Comparison of ENCODE assay signal across 20 cellular contexts in genomic region chr5:82984786-82985762, GRCh38.
A peak's percentile ranks its signal among the peaks of the same experiment; 100 is the strongest.
DNase-seq lines count a peak whose midpoint lies in the region; ATAC-seq, FAIRE-seq and TF ChIP-seq lines count a peak whose summit lies in the region.
"Had no signal": no experiment of that assay in that cellular context is flagged by ENCODE, and none has a peak within 500 bp of the region (broad histone marks: within the 10 kb centered on the region; RNA-seq: fewer than 3 reads in every experiment).

No MANE protein-coding gene starts in this region.

- in situ Hi-C loops in HepG2 (cut with HindIII; ENCODE audit: extremely low pct_ligation_motif_present, low pct_unique_long_range_greater_than_20kb): no loop called here

- 0 out of 4 replicates have a peak, but pooled peaks of 1 of the 2 experiments have one; percentile 14 for TF ChIP-seq EP300 in HepG2 (IDR thresholded peaks at IDR 0.05; ENCODE audit: low read depth in 2 of 2, low read length in 2 of 2)
- no peak for TF ChIP-seq EP300 in HepG2 (CRISPR knock-in tag; IDR thresholded peaks at IDR 0.05; ENCODE audit: borderline replicate concordance)

- H3K4me3 ChIP-seq in HepG2 (replicated peaks in 1 of 3; ENCODE audit: insufficient read depth in 1 of 3, low read depth in 2 of 3, low read length in 3 of 3) (peak overlapping the region; percentile 17 to 49 (median 29); a peak in 3 of 6 replicates), right lobe of liver (no peak overlapping the region), PC-3 (ENCODE audit: low read length) (0 out of 2 replicates have a peak overlapping the region, but pooled peaks have one; percentile 9), mesendoderm (ENCODE audit: low read length) (no peak overlapping the region), osteoblast (ENCODE audit: insufficient read depth, low read length) (no peak overlapping the region)
- H3K4me3 ChIP-seq: BLaER1 treated with 17β-estradiol and CSF1 and Interleukin-3, amounts not matched to agents 10 nM and 100 nM; heart left ventricle had no signal

- H3K79me1 ChIP-seq in mesendoderm (ENCODE audit: low read length): no peaks in the 10 kb centered on the region

- ATAC-seq in HepG2: peak; percentile 76
- no peak for ATAC-seq in right lobe of liver
- ATAC-seq in PC-3: peak; percentile 68
- no peak for ATAC-seq in GM18870 (IDR thresholded peaks at IDR 0.05; ENCODE audit: unreplicated experiment)
- no peak for ATAC-seq in HG03571 (IDR thresholded peaks at IDR 0.05; ENCODE audit: unreplicated experiment)
- ATAC-seq: activated T-cell treated with anti-CD3 and anti-CD28 coated beads, Interleukin-2, amount 50 U/mL, for 72 hours; heart left ventricle had no signal

- H3K9ac ChIP-seq in HepG2 (ENCODE audit: insufficient read depth, low read depth, low read length) (0 out of 2 replicates have a peak overlapping the region, but pooled peaks have one; percentile 42), PC-3 (ENCODE audit: low read length) (no peak overlapping the region), mesendoderm (ENCODE audit: low read length) (no peak overlapping the region)
- H3K9ac ChIP-seq: BLaER1 treated with 17β-estradiol and CSF1 and Interleukin-3, amounts not matched to agents 10 nM and 100 nM; SK-N-SH had no signal

- no peak for FAIRE-seq in HepG2 (lab: Jason Lieb, UNC)
- FAIRE-seq: D721Med, RCC 7860 had no signal

- peak overlapping the region; percentile 51 for H3K18ac ChIP-seq in mesendoderm (ENCODE audit: low read length)

- no peak for TF ChIP-seq RAD21 in HepG2 (CRISPR knock-in tag; IDR thresholded peaks at IDR 0.05)

- H2BK5ac ChIP-seq in mesendoderm (ENCODE audit: low read length): no peak overlapping the region

- H3K9me3 ChIP-seq in HepG2 (ENCODE audit: low read length) (no peaks in the 10 kb centered on the region), right lobe of liver (no peaks in the 10 kb centered on the region), PC-3 (ENCODE audit: low read length) (no peaks in the 10 kb centered on the region), osteoblast (ENCODE audit: low read depth, low read length) (no peaks in the 10 kb centered on the region)
- H3K9me3 ChIP-seq: SK-N-SH had no signal

- intact Hi-C loops in HepG2 (cut with micrococcal nuclease; ENCODE audit: unreplicated experiment) (no loop called here), right lobe of liver (cut with DNase I) (no loop called here), PC-3 (cut with micrococcal nuclease) (no loop called here)

- no peaks in the 10 kb centered on the region for H3F3A ChIP-seq in PC-3 (ENCODE audit: low read length, unreplicated experiment)

- H3K36me3 ChIP-seq in HepG2 (replicated peaks in 1 of 2; ENCODE audit: control insufficient read depth in 1 of 2, insufficient read depth in 2 of 2, low read length in 2 of 2) (no peaks in the 10 kb centered on the region), right lobe of liver (no peaks in the 10 kb centered on the region), PC-3 (ENCODE audit: low read depth, low read length) (no peaks in the 10 kb centered on the region), mesendoderm (ENCODE audit: control insufficient read depth, insufficient read depth, low read length) (no peaks in the 10 kb centered on the region), osteoblast (ENCODE audit: insufficient read depth, low read length) (no peaks in the 10 kb centered on the region)
- H3K36me3 ChIP-seq: BLaER1 treated with 17β-estradiol and CSF1 and Interleukin-3, amounts not matched to agents 10 nM and 100 nM; heart left ventricle had no signal

- no peak overlapping the region for H4K8ac ChIP-seq in mesendoderm (ENCODE audit: low read depth, low read length)

- H3K9me2 ChIP-seq in PC-3 (replicated peaks; ENCODE audit: low read length): no peaks in the 10 kb centered on the region
- H3K9me2 ChIP-seq: SK-N-SH had no signal

- H4K20me1 ChIP-seq in HepG2 (ENCODE audit: insufficient read depth, low read length) (no peaks in the 10 kb centered on the region), PC-3 (ENCODE audit: low read length) (no peaks in the 10 kb centered on the region), osteoblast (ENCODE audit: insufficient read depth, low read length) (no peaks in the 10 kb centered on the region)
- H4K20me1 ChIP-seq: BLaER1 treated with 17β-estradiol and CSF1 and Interleukin-3, amounts not matched to agents 10 nM and 100 nM had no signal

- no peak overlapping the region for H4K5ac ChIP-seq in mesendoderm (ENCODE audit: low read length)

- BruUV-seq in HepG2 (replicated peaks; lab: Mats Ljungman, UMichigan) (no TSS peak), PC-3 (replicated peaks; lab: Mats Ljungman, UMichigan) (no TSS peak)

- peak; percentile 14 for DNase-seq in HepG2 (ENCODE audit: low spot score)
- DNase-seq in right lobe of liver: no peak
- DNase-seq in PC-3: peak; percentile 56
- DNase-seq in mesendoderm: no peak
- no peak for DNase-seq in pons (ENCODE audit: low spot score)
- DNase-seq in osteoblast (ENCODE audit: insufficient read length, low spot score, missing footprints): no peak
- DNase-seq: activated CD4-positive, CD25-positive, alpha-beta regulatory T cell treated with anti-CD3 and anti-CD28 coated beads, Interleukin-2, amount 50 U/mL, for 72 hours; activated T-cell treated with anti-CD3 and anti-CD28 coated beads, Interleukin-2, amount 50 U/mL, for 72 hours; heart left ventricle; immature natural killer cell; NCI-H1436 treated with DMSO at 0.1 percent for 48 hours; posterior cingulate gyrus; SK-N-SH; stimulated activated CD4-positive, alpha-beta T cell treated with anti-CD3 and anti-CD28 coated beads, Interleukin-4, amount 100 ng/mL, for 24 hours; T-helper 9 cell had no signal

- H3K4ac ChIP-seq in mesendoderm (ENCODE audit: low read depth, low read length): no peak overlapping the region

- H3K27ac ChIP-seq in HepG2 (ENCODE audit: extremely low read length, insufficient read depth, low read length): peak overlapping the region; percentile 12
- no peak overlapping the region for H3K27ac ChIP-seq in right lobe of liver
- H3K27ac ChIP-seq in PC-3 (ENCODE audit: low read length): no peak overlapping the region
- no peak overlapping the region for H3K27ac ChIP-seq in mesendoderm (ENCODE audit: low read depth, low read length)
- H3K27ac ChIP-seq in osteoblast (ENCODE audit: low read depth, low read length): no peak overlapping the region
- H3K27ac ChIP-seq: BLaER1 treated with 17β-estradiol and CSF1 and Interleukin-3, amounts not matched to agents 10 nM and 100 nM; heart left ventricle had no signal

- POLR2A ChIA-PET in HepG2 (lab: Yijun Ruan, JAX) (interaction anchor here (2.3 kb wide), 1 partner anchor 8 kb away, joined by 7 read pairs; no protein-coding TSS in a partner anchor), PC-3 (lab: Charles Lee; ENCODE audit: unreplicated experiment) (interaction anchor here (0.6 kb wide), 1 partner anchor 398 kb away, joined by 3 read pairs; no protein-coding TSS in a partner anchor)

- no peak for TF ChIP-seq CTCF in HepG2 (CRISPR knock-in tag; IDR thresholded peaks at IDR 0.05)
- no peak for TF ChIP-seq CTCF in right lobe of liver (IDR thresholded peaks at IDR 0.05)
- TF ChIP-seq CTCF in PC-3 (conservative IDR thresholded peaks at IDR 0.05; ENCODE audit: low read depth, low read length): no peak
- no peak for TF ChIP-seq CTCF in osteoblast (IDR thresholded peaks at IDR 0.05; ENCODE audit: extremely low read depth, low read depth, low read length)

- H3K4me1 ChIP-seq in HepG2 (ENCODE audit: insufficient read depth, low read length) (peaks cover 32% of the 10 kb centered on the region), right lobe of liver (no peaks in the 10 kb centered on the region), PC-3 (ENCODE audit: insufficient read depth, low read length) (peaks cover 23% of the 10 kb centered on the region), mesendoderm (ENCODE audit: control insufficient read depth, low read depth, low read length) (no peaks in the 10 kb centered on the region), osteoblast (ENCODE audit: insufficient read depth, low read length) (no peaks in the 10 kb centered on the region)
- H3K4me1 ChIP-seq: BLaER1 treated with 17β-estradiol and CSF1 and Interleukin-3, amounts not matched to agents 10 nM and 100 nM; heart left ventricle had no signal

- H2AK5ac ChIP-seq in mesendoderm (ENCODE audit: low read length): no peak overlapping the region

- no peak overlapping the region for H2BK15ac ChIP-seq in mesendoderm (replicated peaks; ENCODE audit: low read depth)

- CTCF ChIA-PET in HepG2 (lab: Yijun Ruan, JAX; ENCODE audit: low intra/inter-chr PET ratio, low total read pairs): no interaction called here
- CTCF ChIA-PET in PC-3 (lab: Charles Lee): no interaction called here

- TF ChIP-seq POLR2A in HepG2 (IDR thresholded peaks at IDR 0.05; ENCODE audit: insufficient read depth in 1 of 2, low read depth in 2 of 2, low read length in 2 of 2): no peak
- no peak for TF ChIP-seq POLR2A in right lobe of liver (IDR thresholded peaks at IDR 0.05)

- peak overlapping the region; percentile 70 for H3K4me2 ChIP-seq in HepG2 (ENCODE audit: low read depth, low read length)
- H3K4me2 ChIP-seq in PC-3 (ENCODE audit: low read length): peak overlapping the region; percentile 52
- no peak overlapping the region for H3K4me2 ChIP-seq in mesendoderm (ENCODE audit: low read length)
- H3K4me2 ChIP-seq in osteoblast (ENCODE audit: insufficient read depth, low read length): no peak overlapping the region
- H3K4me2 ChIP-seq: BLaER1 treated with 17β-estradiol and CSF1 and Interleukin-3, amounts not matched to agents 10 nM and 100 nM; SK-N-SH had no signal

- H2AFZ ChIP-seq in HepG2 (ENCODE audit: low read length) (no peak overlapping the region), PC-3 (ENCODE audit: low read length) (peak overlapping the region; percentile 22; the same call in 1 of the 2 replicates), osteoblast (ENCODE audit: low read length) (no peak overlapping the region)

- H2BK120ac ChIP-seq in mesendoderm (ENCODE audit: low read depth, low read length): no peak overlapping the region

- 6% methylated on average over 10 of the region's 10 CpGs for WGBS in HepG2 (ENCODE audit: low lambda C conversion rate)
- 49% methylated on average over 10 of the region's 10 CpGs for WGBS in right lobe of liver (ENCODE audit: insufficient coverage, low coverage, low lambda C conversion rate, missing lambda C conversion rate)
- no CpG with 5 or more reads among the region's 10 CpGs for WGBS in mesendoderm (ENCODE audit: extremely low coverage, insufficient coverage, low lambda C conversion rate)

- no peaks in the 10 kb centered on the region for H3K79me2 ChIP-seq in HepG2 (ENCODE audit: insufficient read depth, low read length)
- no peaks in the 10 kb centered on the region for H3K79me2 ChIP-seq in PC-3 (ENCODE audit: low read length)
- no peaks in the 10 kb centered on the region for H3K79me2 ChIP-seq in mesendoderm (ENCODE audit: control insufficient read depth, insufficient read depth, low read length)
- no peaks in the 10 kb centered on the region for H3K79me2 ChIP-seq in osteoblast (ENCODE audit: insufficient read depth, low read length)

- no peak overlapping the region for H3K23ac ChIP-seq in mesendoderm (ENCODE audit: low read length)

- no peak overlapping the region for H3K56ac ChIP-seq in mesendoderm (ENCODE audit: low read length)

- H3K27me3 ChIP-seq in HepG2 (ENCODE audit: control insufficient read depth in 1 of 2, insufficient read depth in 2 of 2, low read length in 2 of 2) (no peaks in the 10 kb centered on the region), right lobe of liver (no peaks in the 10 kb centered on the region), PC-3 (ENCODE audit: low read length) (no peaks in the 10 kb centered on the region), mesendoderm (ENCODE audit: insufficient read depth, low read length, poor library complexity) (no peaks in the 10 kb centered on the region), osteoblast (ENCODE audit: insufficient read depth, low read length) (no peaks in the 10 kb centered on the region)
- H3K27me3 ChIP-seq: BLaER1 treated with 17β-estradiol and CSF1 and Interleukin-3, amounts not matched to agents 10 nM and 100 nM; heart left ventricle had no signal

Comparison
In these comparisons a context has a peak if more than half of its experiments do, and no peak if none do; other contexts are left out.
1. ATAC-seq: peak in HepG2 (single experiment) and PC-3 (single experiment); none in right lobe of liver (0 of 4), GM18870 (single experiment) and HG03571 (single experiment).
2. DNase-seq: peak in HepG2 (single experiment) and PC-3 (single experiment); none in right lobe of liver (0 of 3), mesendoderm (single experiment), pons (single experiment) and osteoblast (single experiment).
3. H3K4me3 ChIP-seq: peak in HepG2 (3 of 3) and PC-3 (single experiment); none in right lobe of liver (0 of 3), mesendoderm (single experiment) and osteoblast (single experiment).
4. H3K4me2 ChIP-seq: peak in HepG2 (single experiment) and PC-3 (single experiment); none in mesendoderm (single experiment) and osteoblast (single experiment).